ENCODE assay signal across 10 cellular contexts in genomic region chr15:47812436-47813109, GRCh38.
DNase-seq lines count a peak whose midpoint lies in the region; ATAC-seq and TF ChIP-seq lines count a peak whose summit lies in the region.
"Had no signal": no experiment of that assay in that cellular context is flagged by ENCODE, and none has a peak within 500 bp of the region (broad histone marks: within the 10 kb centered on the region; RNA-seq: fewer than 3 reads in every experiment).

No MANE protein-coding gene starts in this region.

- no peaks in the 10 kb centered on the region for H3K79me2 ChIP-seq in GM23248 (ENCODE audit: insufficient read depth)

- no peaks in the 10 kb centered on the region for H3K4me1 ChIP-seq in GM23248 (ENCODE audit: insufficient read depth)
- H3K4me1 ChIP-seq: Peyer's patch had no signal

- H4K20me1 ChIP-seq in GM23248 (ENCODE audit: insufficient read depth): no peaks in the 10 kb centered on the region

- no peaks in the 10 kb centered on the region for H3K9me3 ChIP-seq in GM23248 (ENCODE audit: low read depth)
- H3K9me3 ChIP-seq: ovary, Peyer's patch had no signal

- H3K9me2 ChIP-seq in GM23248 (ENCODE audit: insufficient read depth): no peaks in the 10 kb centered on the region

- H3K4me3 ChIP-seq in GM23248 (no peak overlapping the region), coronary artery (no peak overlapping the region)
- H3K4me3 ChIP-seq: ovary, Peyer's patch had no signal

- H3K27me3 ChIP-seq in GM23248 (replicated peaks; ENCODE audit: insufficient read depth): no peaks in the 10 kb centered on the region
- H3K27me3 ChIP-seq: ovary, Peyer's patch had no signal

- DNase-seq in GM23248: peak; percentile 6
- peak; percentile 71 for DNase-seq in LHCN-M2 (ENCODE audit: low read depth)
- no peak for DNase-seq in left lobe of liver (ENCODE audit: low spot score)
- no peak for DNase-seq in NCI-H187 (lab: John Stamatoyannopoulos, UW)
- DNase-seq in coronary artery (ENCODE audit: low spot score): no peak
- no peak for DNase-seq in activated CD4-positive, alpha-beta T cell treated with anti-CD3 and anti-CD28 coated beads, Interleukin-2, amount 50 U/mL, for 4 hours
- DNase-seq in OCI-M2 (lab: John Stamatoyannopoulos, UW; ENCODE audit: unreplicated experiment): no peak
- DNase-seq: ovary had no signal

- WGBS in GM23248 (ENCODE audit: low coverage in 1 of 2, low lambda C conversion rate in 2 of 2, missing lambda C conversion rate in 2 of 2), 2 experiments: 79 to 81% methylated on average over 5 of the region's 5 CpGs

- no peak overlapping the region for H3K4me2 ChIP-seq in GM23248 (ENCODE audit: unreplicated experiment)

- no peak overlapping the region for H3K9ac ChIP-seq in GM23248

- no peak for TF ChIP-seq CTCF in coronary artery (IDR thresholded peaks at IDR 0.05)

- H2AFZ ChIP-seq in GM23248: no peak overlapping the region

- in situ Hi-C loops in GM23248 (cut with MboI): no loop called here

- no peak overlapping the region for H3K27ac ChIP-seq in GM23248
- no peak overlapping the region for H3K27ac ChIP-seq in coronary artery
- H3K27ac ChIP-seq: ovary, Peyer's patch had no signal

- H3K36me3 ChIP-seq in GM23248 (ENCODE audit: low read depth): no peaks in the 10 kb centered on the region
- H3K36me3 ChIP-seq: ovary, Peyer's patch had no signal

- H3F3A ChIP-seq in GM23248 (ENCODE audit: insufficient read depth): no peaks in the 10 kb centered on the region

- ATAC-seq in GM18499 (IDR thresholded peaks at IDR 0.05; ENCODE audit: insufficient read depth, unreplicated experiment) (peak; percentile 61), left lobe of liver (peak; percentile 19)

Comparison
In these comparisons a context has a peak if more than half of its experiments do, and no peak if none do; other contexts are left out.
1. DNase-seq: peak in GM23248 (single experiment) and LHCN-M2 (single experiment); none in left lobe of liver (single experiment), NCI-H187 (0 of 2), coronary artery (single experiment), activated CD4-positive, alpha-beta T cell treated with anti-CD3 and anti-CD28 coated beads, Interleukin-2, amount 50 U/mL, for 4 hours (0 of 2) and OCI-M2 (single experiment).